ENCODE assay signal across 10 cellular contexts in the genomic region with DNA sequence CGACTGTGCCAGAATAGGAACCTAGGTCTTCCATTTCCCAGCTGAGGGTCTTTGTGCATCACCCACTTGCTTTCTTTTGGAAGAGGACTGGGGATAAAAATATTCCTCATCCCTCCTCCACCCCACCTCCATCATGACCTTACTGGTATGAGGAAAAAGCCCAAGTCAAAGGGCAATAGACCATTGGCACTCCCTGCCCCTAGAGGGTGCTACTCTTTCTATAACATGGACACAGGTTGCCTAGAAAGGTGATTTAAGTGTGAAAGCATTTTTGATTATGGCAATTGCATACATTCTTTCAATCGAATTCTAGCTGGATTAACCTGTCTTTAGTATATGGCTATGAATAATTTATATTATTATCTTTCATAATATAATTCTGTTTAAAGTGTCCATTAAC. TPM values are rescaled to one million over a fixed set of nuclear protein-coding genes. Genes with fewer than 3 reads are reported as not detected.
DNase-seq lines count a peak whose midpoint lies in the region; ATAC-seq and TF ChIP-seq lines count a peak whose summit lies in the region.
"Had no signal": no experiment of that assay in that cellular context is flagged by ENCODE, and none has a peak within 500 bp of the region (broad histone marks: within the 10 kb centered on the region; RNA-seq: fewer than 3 reads in every experiment).

No MANE protein-coding gene starts in this region.

- TF ChIP-seq CTCF in GM12864 (IDR thresholded peaks at IDR 0.05; ENCODE audit: low read depth, low read length, missing control alignments) (peak; percentile 60), LNCaP clone FGC (IDR thresholded peaks at IDR 0.05; ENCODE audit: control insufficient read depth, extremely low read depth, insufficient read depth) (peak; percentile 80), choroid plexus epithelial cell (conservative IDR thresholded peaks at IDR 0.05; ENCODE audit: low read depth, low read length) (peak; percentile 54), osteoblast (IDR thresholded peaks at IDR 0.05; ENCODE audit: extremely low read depth, low read depth, low read length) (peak; percentile 55)
- no peak for TF ChIP-seq CTCF in CD4-positive, alpha-beta T cell (IDR thresholded peaks at IDR 0.05)

- in situ Hi-C loops in GM23248 (cut with MboI) = no loop called here

- peaks cover 3% of the 10 kb centered on the region for H3K9me3 ChIP-seq in osteoblast (ENCODE audit: low read depth, low read length)
- no peaks in the 10 kb centered on the region for H3K9me3 ChIP-seq in CD4-positive, alpha-beta T cell (ENCODE audit: control insufficient read depth, low read length)
- no peaks in the 10 kb centered on the region for H3K9me3 ChIP-seq in GM23248 (ENCODE audit: low read depth)

- H3K4me2 ChIP-seq in osteoblast (ENCODE audit: insufficient read depth, low read length) = no peak overlapping the region
- H3K4me2 ChIP-seq in GM23248 (ENCODE audit: unreplicated experiment) = no peak overlapping the region

- no peaks in the 10 kb centered on the region for H3F3A ChIP-seq in GM23248 (ENCODE audit: insufficient read depth)

- H3K27ac Mint-ChIP-seq in CD4-positive, alpha-beta T cell = no peak overlapping the region
- H3K27ac Mint-ChIP-seq: activated CD4-positive, alpha-beta T cell treated with anti-CD3 and anti-CD28 coated beads for 36 hours; memory B cell had no signal

- intact Hi-C loops in CD4-positive, alpha-beta T cell (cut with DNase I, micrococcal nuclease) = no loop called here

- H3K79me2 ChIP-seq in osteoblast (ENCODE audit: insufficient read depth, low read length) (no peaks in the 10 kb centered on the region), GM23248 (ENCODE audit: insufficient read depth) (no peaks in the 10 kb centered on the region)

- no peaks in the 10 kb centered on the region for H3K4me1 Mint-ChIP-seq in CD4-positive, alpha-beta T cell (ENCODE audit: low read depth)
- H3K4me1 Mint-ChIP-seq: memory B cell had no signal

- WGBS in GM23248 (ENCODE audit: low coverage in 1 of 2, low lambda C conversion rate in 2 of 2, missing lambda C conversion rate in 2 of 2), 2 experiments = 46 to 48% methylated on average over 2 of the region's 2 CpGs

- POLR2A ChIA-PET in CD4-positive, alpha-beta T cell (lab: Charles Lee) = no interaction called here

- no peaks in the 10 kb centered on the region for H3K27me3 ChIP-seq in osteoblast (ENCODE audit: insufficient read depth, low read length)
- H3K27me3 ChIP-seq in CD4-positive, alpha-beta T cell (ENCODE audit: control insufficient read depth, insufficient read depth, low read length) = no peaks in the 10 kb centered on the region
- H3K27me3 ChIP-seq in GM23248 (replicated peaks; ENCODE audit: insufficient read depth) = no peaks in the 10 kb centered on the region; the same call in 1 of the 2 replicates

- no peak overlapping the region for H3K9ac ChIP-seq in GM23248

- CTCF ChIA-PET in CD4-positive, alpha-beta T cell (lab: Charles Lee) = interaction anchor here (0.5 kb wide), 1 partner anchor 23 kb away, joined by 3 read pairs; no protein-coding TSS in a partner anchor

- H3K9me2 ChIP-seq in GM23248 (ENCODE audit: insufficient read depth) = no peaks in the 10 kb centered on the region

- H2AFZ ChIP-seq in osteoblast (ENCODE audit: low read length) = no peak overlapping the region
- H2AFZ ChIP-seq in GM23248 = no peak overlapping the region

- H3K27me3 Mint-ChIP-seq in CD4-positive, alpha-beta T cell = peaks cover 12% of the 10 kb centered on the region

- H3K4me3 ChIP-seq in GM12864 (ENCODE audit: low read depth, low read length) = no peak overlapping the region
- no peak overlapping the region for H3K4me3 ChIP-seq in LNCaP clone FGC (ENCODE audit: low read depth, low read length)
- H3K4me3 ChIP-seq in choroid plexus epithelial cell (ENCODE audit: low read depth, low read length) = no peak overlapping the region
- H3K4me3 ChIP-seq in osteoblast (ENCODE audit: insufficient read depth, low read length) = no peak overlapping the region
- no peak overlapping the region for H3K4me3 ChIP-seq in GM23248

- peaks cover 6% of the 10 kb centered on the region for H3K9me3 Mint-ChIP-seq in CD4-positive, alpha-beta T cell

- ATAC-seq in CD4-positive, alpha-beta T cell (ENCODE audit: poor library complexity) = no peak
- ATAC-seq: activated CD4-positive, alpha-beta T cell treated with anti-CD3 and anti-CD28 coated beads for 36 hours had no signal

- DNase-seq in GM12864 (ENCODE audit: low read depth) (no peak), LNCaP clone FGC (ENCODE audit: low read depth) (no peak), choroid plexus epithelial cell (ENCODE audit: low read depth) (no peak), osteoblast (ENCODE audit: insufficient read length, low spot score, missing footprints) (no peak), GM23248 (no peak)
- DNase-seq in activated CD4-positive, alpha-beta T cell treated with anti-CD3 and anti-CD28 coated beads for 48 hours = no peak
- no peak for DNase-seq in CD4-positive, alpha-beta T cell
- no peak for DNase-seq in NK-92 treated with Interleukin-12 subunit alpha and Interleukin-12 subunit beta, amount 100 ng/mL, for 24 hours (lab: John Stamatoyannopoulos, UW)
- DNase-seq: activated CD4-positive, alpha-beta T cell treated with anti-CD3 and anti-CD28 coated beads for 36 hours had no signal

- H3K4me3 Mint-ChIP-seq in CD4-positive, alpha-beta T cell = no peak overlapping the region
- H3K4me3 Mint-ChIP-seq: activated CD4-positive, alpha-beta T cell treated with anti-CD3 and anti-CD28 coated beads for 36 hours; memory B cell had no signal

- H3K36me3 Mint-ChIP-seq in CD4-positive, alpha-beta T cell (ENCODE audit: low read depth) = no peaks in the 10 kb centered on the region

- H4K20me1 ChIP-seq in osteoblast (ENCODE audit: insufficient read depth, low read length) (no peaks in the 10 kb centered on the region), GM23248 (ENCODE audit: insufficient read depth) (no peaks in the 10 kb centered on the region)

- H3K36me3 ChIP-seq in osteoblast (ENCODE audit: insufficient read depth, low read length) = no peaks in the 10 kb centered on the region
- no peaks in the 10 kb centered on the region for H3K36me3 ChIP-seq in GM23248 (ENCODE audit: low read depth)

- peaks cover 3% of the 10 kb centered on the region for H3K4me1 ChIP-seq in osteoblast (ENCODE audit: insufficient read depth, low read length)
- H3K4me1 ChIP-seq in GM23248 (ENCODE audit: insufficient read depth) = no peaks in the 10 kb centered on the region

- H3K27ac ChIP-seq in osteoblast (ENCODE audit: low read depth, low read length) (no peak overlapping the region), GM23248 (no peak overlapping the region)
- H3K27ac ChIP-seq in CD4-positive, alpha-beta T cell (ENCODE audit: low read depth, low read length) = no peak overlapping the region

RNA-seq across cellular contexts. Expression of gene ZNF618, which starts 22.8 kb away (rescaled TPM):
- total RNA-seq in osteoblast = 10.1 and 13.6 TPM in 2 replicates
- 1 to 10 TPM; 1.2 to 1.3 TPM for total RNA-seq in CD4-positive, alpha-beta T cell
- 2.3 and 3.9 TPM in 2 replicates for total RNA-seq in GM23248 (2014; rRNA removed; shearing (Covaris generic))
- 5.1 and 5.7 TPM in 2 replicates for polyA plus RNA-seq in GM23248 (2016; fragmentation: Nextera tagmentation; extraction: Ambion mirVana)
